ENCODE assay signal across 8 cellular contexts in genomic region chr15:94229591-94230365, GRCh38. TPM values are rescaled to one million over a fixed set of nuclear protein-coding genes. Genes with fewer than 3 reads are reported as not detected.
DNase-seq lines count a peak whose midpoint lies in the region; ATAC-seq and TF ChIP-seq lines count a peak whose summit lies in the region.

No MANE protein-coding gene starts in this region.

- 86% methylated on average over 10 of the region's 10 CpGs for WGBS in smooth muscle cell (ENCODE audit: low lambda C conversion rate)
- WGBS in lower leg skin, 2 donors, result 57 to 58% methylated on average over 10 of the region's 10 CpGs

- intact Hi-C loops in lower leg skin (cut with DNase I; ENCODE audit: low total_unique reads), result no loop called here

- no peak overlapping the region for H2AFZ ChIP-seq in smooth muscle cell (ENCODE audit: low read depth)

- H3F3A ChIP-seq in smooth muscle cell (ENCODE audit: low read depth), result peaks cover 8% of the 10 kb centered on the region

- H3K9me3 Mint-ChIP-seq in HFFc6, result no peaks in the 10 kb centered on the region; the same call in 1 of the 2 replicates

- H3K36me3 Mint-ChIP-seq in HFFc6 (ENCODE audit: low read depth), result no peaks in the 10 kb centered on the region

- TF ChIP-seq POLR2A in lower leg skin (IDR thresholded peaks at IDR 0.05), result no peak

- H3K27ac Mint-ChIP-seq in HFFc6, result no peak overlapping the region; the same call in 1 of the 2 replicates

- H3K4me2 ChIP-seq in smooth muscle cell, result peak overlapping the region; percentile 89

- peaks cover 39% of the 10 kb centered on the region for H3K4me1 Mint-ChIP-seq in HFFc6 (ENCODE audit: low read depth)

- no peaks in the 10 kb centered on the region for H3K9me3 ChIP-seq in smooth muscle cell (replicated peaks; ENCODE audit: low read depth)

- TF ChIP-seq CTCF in HFFc6 (IDR thresholded peaks at IDR 0.05) (no peak), smooth muscle cell (IDR thresholded peaks at IDR 0.05; ENCODE audit: borderline replicate concordance, insufficient read depth, poor library complexity, severe bottlenecking) (no peak), lower leg skin (IDR thresholded peaks at IDR 0.05) (no peak)

- peaks cover 22% of the 10 kb centered on the region for H4K20me1 ChIP-seq in smooth muscle cell (ENCODE audit: low read depth)

- H3K4me3 ChIP-seq in smooth muscle cell (peak overlapping the region; percentile 89), lower leg skin (ENCODE audit: low read depth, poor library complexity, severe bottlenecking) (no peak overlapping the region)

- H3K27ac ChIP-seq in smooth muscle cell (ENCODE audit: low read depth), result peak overlapping the region; percentile 85

- no peaks in the 10 kb centered on the region; the same call in 1 of the 2 replicates for H3K27me3 Mint-ChIP-seq in HFFc6 (ENCODE audit: insufficient read depth)

- H3K79me2 ChIP-seq in smooth muscle cell (ENCODE audit: low read depth), result peaks cover 11% of the 10 kb centered on the region

- H3K27me3 ChIP-seq in smooth muscle cell (ENCODE audit: low read depth), result no peaks in the 10 kb centered on the region

- H3K9ac ChIP-seq in smooth muscle cell (ENCODE audit: low read depth), result peak overlapping the region; percentile 74

- no peak for DNase-seq in HFFc6
- peak; percentile 77 for DNase-seq in MV-4-11 (lab: John Stamatoyannopoulos, UW)
- peak; percentile 38 for DNase-seq in activated gamma-delta T cell treated with anti-CD3 and anti-CD28 coated beads, Interleukin-2, amount 50 U/mL, for 16 hours (ENCODE audit: low read depth)
- no peak for DNase-seq in smooth muscle cell (lab: John Stamatoyannopoulos, UW; ENCODE audit: unreplicated experiment)
- no peak for DNase-seq in lower leg skin (ENCODE audit: low spot score in 2 of 2)
- no peak for DNase-seq in SHP77 (lab: John Stamatoyannopoulos, UW)
- DNase-seq in occipital lobe (lab: John Stamatoyannopoulos, UW), result no peak

- H3K4me1 ChIP-seq in smooth muscle cell (ENCODE audit: low read depth), result peaks cover 11% of the 10 kb centered on the region

- ATAC-seq in GM18498 (IDR thresholded peaks at IDR 0.05; ENCODE audit: unreplicated experiment), result peak; percentile 52

- peak overlapping the region; percentile 82; the same call in 1 of the 2 replicates for H3K4me3 Mint-ChIP-seq in HFFc6

- H3K36me3 ChIP-seq in smooth muscle cell (ENCODE audit: low read depth), result no peaks in the 10 kb centered on the region

RNA-seq across cellular contexts. Expression of gene MCTP2, which starts 1.6 kb away (rescaled TPM):
- 1 to 10 TPM in 3 of 6 experiments, under 1 TPM in 3; 0.63 to 4.4 (median 1.0) TPM for total RNA-seq in HFFc6 (2021; fragmentation: NEBNext Ultra II Directional; extraction: Animal tissue kit (Norgen Biotek cat#: 25700))
- total RNA-seq in smooth muscle cell (32.1 and 59.8 TPM in 2 replicates), lower leg skin (10 to 100 TPM; 18.9 to 24.1 (median 20.4) TPM), occipital lobe (0.62 TPM)
- polyA plus RNA-seq in smooth muscle cell, result 9.9 and 12.1 TPM in 2 replicates

Comparison
In these comparisons a context has a peak if more than half of its experiments do, and no peak if none do; other contexts are left out.
1. DNase-seq: peak in MV-4-11 (single experiment) and activated gamma-delta T cell treated with anti-CD3 and anti-CD28 coated beads, Interleukin-2, amount 50 U/mL, for 16 hours (single experiment); none in HFFc6 (single experiment), smooth muscle cell (single experiment), lower leg skin (0 of 2), SHP77 (0 of 2) and occipital lobe (single experiment).